Comparison of ENCODE assay signal across 10 cellular contexts in the genomic region with DNA sequence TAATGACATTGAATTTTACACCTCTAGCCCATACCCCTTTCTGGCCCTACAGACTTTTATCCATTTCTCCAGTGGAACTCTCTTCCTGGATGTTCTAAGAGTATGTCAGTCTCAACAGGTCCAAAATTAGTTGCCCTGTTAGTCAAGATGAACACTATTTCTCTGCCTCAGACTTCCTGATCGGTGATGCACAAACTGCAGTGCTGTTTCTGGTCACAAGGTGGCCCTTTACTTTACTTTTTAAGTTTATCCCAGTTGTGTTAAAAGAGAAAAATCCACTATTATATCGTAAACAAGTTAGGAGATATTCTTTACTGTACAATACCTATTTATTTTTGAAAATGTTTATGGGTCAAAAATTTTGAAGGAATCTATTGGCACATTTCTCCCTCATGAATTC. TPM values are rescaled to one million over a fixed set of nuclear protein-coding genes. Genes with fewer than 3 reads are reported as not detected.
DNase-seq lines count a peak whose midpoint lies in the region; ATAC-seq, FAIRE-seq and TF ChIP-seq lines count a peak whose summit lies in the region.
"Had no signal": no experiment of that assay in that cellular context is flagged by ENCODE, and none has a peak within 500 bp of the region (broad histone marks: within the 10 kb centered on the region; RNA-seq: fewer than 3 reads in every experiment).

No MANE protein-coding gene starts in this region.

- no peak overlapping the region for H4K91ac ChIP-seq in trophoblast cell (ENCODE audit: low read depth, low read length)

- POLR2A ChIA-PET in activated CD4-positive, alpha-beta T cell treated with anti-CD3 and anti-CD28 coated beads for 36 hours (lab: Charles Lee), result no interaction called here

- H3K79me1 ChIP-seq in trophoblast cell (ENCODE audit: low read length), result no peaks in the 10 kb centered on the region

- H3K27me3 Mint-ChIP-seq in CD4-positive, CD25-positive, alpha-beta regulatory T cell, result peaks cover 4% of the 10 kb centered on the region
- H3K27me3 Mint-ChIP-seq in activated CD4-positive, alpha-beta T cell treated with anti-CD3 and anti-CD28 coated beads for 36 hours, result no peaks in the 10 kb centered on the region

- H3K9ac ChIP-seq in trophoblast cell (ENCODE audit: low read length), result no peak overlapping the region

- TF ChIP-seq CTCF in LNCaP clone FGC (IDR thresholded peaks at IDR 0.05; ENCODE audit: control insufficient read depth, extremely low read depth, insufficient read depth), result peak; percentile 52

- intact Hi-C loops in activated CD4-positive, alpha-beta T cell treated with anti-CD3 and anti-CD28 coated beads for 36 hours (cut with DNase I, micrococcal nuclease), result loop anchor here (1.0 kb wide), 1 partner anchor 121 kb away; no protein-coding TSS in a partner anchor

- no peak overlapping the region for H3K4me2 ChIP-seq in trophoblast cell (ENCODE audit: low read length)

- peak in 1 of 2 donors; percentile 58 for ATAC-seq in CD4-positive, CD25-positive, alpha-beta regulatory T cell (ENCODE audit: low read depth in 2 of 2)
- ATAC-seq in activated CD4-positive, alpha-beta T cell treated with anti-CD3 and anti-CD28 coated beads for 36 hours, result peak; percentile 53
- ATAC-seq in esophagus mucosa (peak; percentile 50), HG03469 (IDR thresholded peaks at IDR 0.05; ENCODE audit: unreplicated experiment) (no peak)

- H3K9me3 ChIP-seq in CD4-positive, CD25-positive, alpha-beta regulatory T cell (ENCODE audit: control insufficient read depth in 2 of 2, low read length in 2 of 2), result no peaks in the 10 kb centered on the region
- H3K9me3 ChIP-seq in trophoblast cell (ENCODE audit: insufficient read depth, low read depth, low read length), result no peaks in the 10 kb centered on the region
- H3K9me3 ChIP-seq: neutrophil, SJCRH30 had no signal

- H2BK12ac ChIP-seq in trophoblast cell (ENCODE audit: low read length), result no peak overlapping the region

- H3K23ac ChIP-seq in trophoblast cell (ENCODE audit: low read length), result no peak overlapping the region

- DNase-seq in CD4-positive, CD25-positive, alpha-beta regulatory T cell, result peak; percentile 4 to 62 (median 39)
- DNase-seq in GM18507 (ENCODE audit: extremely low spot score, insufficient read length, low read depth), result no peak
- no peak for DNase-seq in LNCaP clone FGC (ENCODE audit: low read depth)
- DNase-seq in activated CD4-positive, alpha-beta T cell treated with anti-CD3 and anti-CD28 coated beads for 36 hours, result peak; percentile 56
- peak; percentile 27 to 75 for DNase-seq in trophoblast cell
- no peak for DNase-seq in 8988T

- H3K4me1 ChIP-seq in CD4-positive, CD25-positive, alpha-beta regulatory T cell (ENCODE audit: control insufficient read depth, insufficient read depth, low read length, poor library complexity, severe bottlenecking), result no peaks in the 10 kb centered on the region
- peaks cover 0 to 2% of the 10 kb centered on the region in 2 experiments for H3K4me1 ChIP-seq in trophoblast cell (ENCODE audit: control insufficient read depth in 1 of 2, insufficient read depth in 2 of 2, low read length in 2 of 2)
- H3K4me1 ChIP-seq: SJCRH30 had no signal

- H4K12ac ChIP-seq in trophoblast cell (ENCODE audit: low read depth, low read length), result no peak overlapping the region

- no peak overlapping the region for H2BK5ac ChIP-seq in trophoblast cell (ENCODE audit: low read depth, low read length, poor library complexity)

- H3K36me3 Mint-ChIP-seq in CD4-positive, CD25-positive, alpha-beta regulatory T cell, result no peaks in the 10 kb centered on the region
- H3K36me3 Mint-ChIP-seq in activated CD4-positive, alpha-beta T cell treated with anti-CD3 and anti-CD28 coated beads for 36 hours (ENCODE audit: low read depth), result no peaks in the 10 kb centered on the region

- no peak overlapping the region for H2BK120ac ChIP-seq in trophoblast cell (ENCODE audit: insufficient read depth, low read length, poor library complexity)

- H3K18ac ChIP-seq in trophoblast cell (ENCODE audit: low read length), result no peak overlapping the region

- H4K8ac ChIP-seq in trophoblast cell (ENCODE audit: low read depth, low read length), result no peak overlapping the region

- WGBS in trophoblast cell (ENCODE audit: extremely low coverage, insufficient coverage, insufficient read length), result no CpG with 5 or more reads among the region's 2 CpGs

- H3K27me3 ChIP-seq in CD4-positive, CD25-positive, alpha-beta regulatory T cell (ENCODE audit: control insufficient read depth, insufficient read depth, low read length), result no peaks in the 10 kb centered on the region
- no peaks in the 10 kb centered on the region for H3K27me3 ChIP-seq in trophoblast cell (ENCODE audit: insufficient read depth, low read length)
- H3K27me3 ChIP-seq: neutrophil, SJCRH30 had no signal

- no peaks in the 10 kb centered on the region for H3K9me3 Mint-ChIP-seq in CD4-positive, CD25-positive, alpha-beta regulatory T cell
- no peaks in the 10 kb centered on the region for H3K9me3 Mint-ChIP-seq in activated CD4-positive, alpha-beta T cell treated with anti-CD3 and anti-CD28 coated beads for 36 hours (ENCODE audit: low read depth)

- no peaks in the 10 kb centered on the region for H3K79me2 ChIP-seq in trophoblast cell (ENCODE audit: control insufficient read depth, insufficient read depth, low read length, poor library complexity)

- no peaks in the 10 kb centered on the region for H3K36me3 ChIP-seq in CD4-positive, CD25-positive, alpha-beta regulatory T cell (ENCODE audit: control insufficient read depth, insufficient read depth, low read length)
- no peaks in the 10 kb centered on the region for H3K36me3 ChIP-seq in trophoblast cell (ENCODE audit: control insufficient read depth in 1 of 2, insufficient read depth in 2 of 2, low read length in 2 of 2)
- H3K36me3 ChIP-seq: neutrophil, SJCRH30 had no signal

- no peak overlapping the region for H3K4me3 ChIP-seq in CD4-positive, CD25-positive, alpha-beta regulatory T cell (ENCODE audit: low read depth, low read length)
- H3K4me3 ChIP-seq in LNCaP clone FGC (ENCODE audit: low read depth, low read length) (no peak overlapping the region), trophoblast cell (ENCODE audit: low read depth, low read length) (no peak overlapping the region)
- H3K4me3 ChIP-seq: SJCRH30 had no signal

- H3K27ac Mint-ChIP-seq in CD4-positive, CD25-positive, alpha-beta regulatory T cell, result peak overlapping the region in 1 of 3 donors; percentile 39
- no peak overlapping the region for H3K27ac Mint-ChIP-seq in activated CD4-positive, alpha-beta T cell treated with anti-CD3 and anti-CD28 coated beads for 36 hours

- H3K27ac ChIP-seq in CD4-positive, CD25-positive, alpha-beta regulatory T cell (ENCODE audit: insufficient read depth, low read length, poor library complexity, severe bottlenecking), result no peak overlapping the region
- no peak overlapping the region for H3K27ac ChIP-seq in trophoblast cell (ENCODE audit: low read depth, low read length)
- H3K27ac ChIP-seq: neutrophil, SJCRH30 had no signal

- no peak overlapping the region for H2AFZ ChIP-seq in trophoblast cell (ENCODE audit: insufficient read depth, low read length, poor library complexity)

- H2AK5ac ChIP-seq in trophoblast cell (ENCODE audit: low read length), result no peak overlapping the region

- H3K4me1 Mint-ChIP-seq in CD4-positive, CD25-positive, alpha-beta regulatory T cell, result peaks cover 0 to 7% (median 4%) of the 10 kb centered on the region in 4 donors
- H3K4me1 Mint-ChIP-seq in activated CD4-positive, alpha-beta T cell treated with anti-CD3 and anti-CD28 coated beads for 36 hours, result no peaks in the 10 kb centered on the region

- no peak overlapping the region for H3K14ac ChIP-seq in trophoblast cell (ENCODE audit: low read length)

- no peak overlapping the region for H3K4me3 Mint-ChIP-seq in CD4-positive, CD25-positive, alpha-beta regulatory T cell
- no peak overlapping the region for H3K4me3 Mint-ChIP-seq in activated CD4-positive, alpha-beta T cell treated with anti-CD3 and anti-CD28 coated beads for 36 hours

- no peak overlapping the region for H3K4ac ChIP-seq in trophoblast cell (ENCODE audit: low read depth, low read length)

- peak; percentile 15 for FAIRE-seq in GM18507 (lab: Jason Lieb, UNC)

- CTCF ChIA-PET in activated CD4-positive, alpha-beta T cell treated with anti-CD3 and anti-CD28 coated beads for 36 hours (lab: Charles Lee), result interaction anchor here (0.8 to 4.2 kb wide), 3 partner anchors 119 to 125 kb away, joined by 3 to 28 read pairs (median 3); no protein-coding TSS in a partner anchor

RNA-seq across cellular contexts. Expression of gene TCEAL7, which starts 13.1 kb away (rescaled TPM):
- not detected for total RNA-seq in CD4-positive, CD25-positive, alpha-beta regulatory T cell
- polyA plus RNA-seq in CD4-positive, CD25-positive, alpha-beta regulatory T cell, result under 1 TPM in 1 of 4 donors, not detected in 3; 0.20 TPM
- total RNA-seq in activated CD4-positive, alpha-beta T cell treated with anti-CD3 and anti-CD28 coated beads for 36 hours, result not detected
- total RNA-seq in esophagus mucosa, result 0.16 TPM
- 4.2 and 4.4 TPM in 2 replicates for polyA plus RNA-seq in trophoblast cell (2013)

RNA-seq across cellular contexts. Expression of gene TCEAL9, which starts 13.2 kb away (rescaled TPM):
- total RNA-seq in CD4-positive, CD25-positive, alpha-beta regulatory T cell, result 1.2 TPM
- 1 to 10 TPM in 2 of 4 donors, under 1 TPM in 2; 0.39 to 1.7 (median 1.2) TPM for polyA plus RNA-seq in CD4-positive, CD25-positive, alpha-beta regulatory T cell
- total RNA-seq in activated CD4-positive, alpha-beta T cell treated with anti-CD3 and anti-CD28 coated beads for 36 hours, result 1 to 10 TPM; 1.5 to 2.3 TPM
- 17.4 TPM for total RNA-seq in esophagus mucosa
- 233 and 243 TPM in 2 replicates for polyA plus RNA-seq in trophoblast cell (2013)

RNA-seq across cellular contexts. Expression of gene BEX2, which starts 32.3 kb away (rescaled TPM):
- 25.7 TPM for total RNA-seq in CD4-positive, CD25-positive, alpha-beta regulatory T cell
- 10 to 100 TPM; 48.8 to 93.7 (median 67.8) TPM for polyA plus RNA-seq in CD4-positive, CD25-positive, alpha-beta regulatory T cell
- total RNA-seq in activated CD4-positive, alpha-beta T cell treated with anti-CD3 and anti-CD28 coated beads for 36 hours, result 10 to 100 TPM in 1 of 2 experiments, 1 to 10 TPM in 1; 7.4 to 11.5 TPM
- 5.2 TPM for total RNA-seq in esophagus mucosa
- 19.5 and 20.5 TPM in 2 replicates for polyA plus RNA-seq in trophoblast cell (2013)
- total RNA-seq: SJCRH30 had no signal

RNA-seq across cellular contexts. Expression of gene BEX3, which starts 33.2 kb away (rescaled TPM):
- total RNA-seq in CD4-positive, CD25-positive, alpha-beta regulatory T cell, result 29.2 TPM
- 100 to 1,000 TPM; 115 to 166 (median 150) TPM for polyA plus RNA-seq in CD4-positive, CD25-positive, alpha-beta regulatory T cell
- 10 to 100 TPM; 21.1 to 22.0 TPM for total RNA-seq in activated CD4-positive, alpha-beta T cell treated with anti-CD3 and anti-CD28 coated beads for 36 hours
- total RNA-seq in esophagus mucosa, result 46.9 TPM
- polyA plus RNA-seq in trophoblast cell (2013), result 300 and 305 TPM in 2 replicates

Comparison
In these comparisons a context has a peak if more than half of its experiments do, and no peak if none do; other contexts are left out.
1. DNase-seq: peak in CD4-positive, CD25-positive, alpha-beta regulatory T cell (3 of 3), activated CD4-positive, alpha-beta T cell treated with anti-CD3 and anti-CD28 coated beads for 36 hours (single experiment) and trophoblast cell (2 of 2); none in GM18507 (single experiment), LNCaP clone FGC (single experiment) and 8988T (single experiment).